ENCODE assay signal across 12 cellular contexts in genomic region chr1:234938114-234938513, GRCh38.
DNase-seq lines count a peak whose midpoint lies in the region; ATAC-seq, FAIRE-seq and TF ChIP-seq lines count a peak whose summit lies in the region.
"Had no signal": no experiment of that assay in that cellular context is flagged by ENCODE, and none has a peak within 500 bp of the region (broad histone marks: within the 10 kb centered on the region; RNA-seq: fewer than 3 reads in every experiment).

No MANE protein-coding gene starts in this region.

- peak overlapping the region in 1 of 2 donors; percentile 35 for H3K4me3 Mint-ChIP-seq in CD14-positive monocyte
- H3K4me3 Mint-ChIP-seq in stimulated activated effector memory CD8-positive, alpha-beta T cell treated with anti-CD3 and anti-CD28 coated beads, Interleukin-12 subunit alpha, Interleukin-12 subunit beta, amount 100 ng/mL, for 72 hours, result no peak overlapping the region
- H3K4me3 Mint-ChIP-seq: CD4-positive, CD25-positive, alpha-beta regulatory T cell had no signal

- intact Hi-C loops in CD14-positive monocyte (cut with micrococcal nuclease), result loop anchor here in 1 of 2 donors (10.0 kb wide), 1 partner anchor 47 kb away; no protein-coding TSS in a partner anchor

- DNase-seq in AML-193 (lab: John Stamatoyannopoulos, UW), result peak; percentile 5 to 19
- no peak for DNase-seq in CD14-positive monocyte (ENCODE audit: low spot score)
- DNase-seq in stimulated activated effector memory CD8-positive, alpha-beta T cell treated with anti-CD3 and anti-CD28 coated beads, Interleukin-12 subunit alpha, Interleukin-12 subunit beta, amount 100 ng/mL, for 72 hours (ENCODE audit: low spot score in 2 of 2), result no peak
- no peak for DNase-seq in activated CD8-positive, alpha-beta memory T cell treated with anti-CD3 and anti-CD28 coated beads for 24 hours
- DNase-seq in NCI-H446 treated with DMSO at 0.1 percent for 48 hours (lab: John Stamatoyannopoulos, UW), result no peak
- DNase-seq: CD4-positive, CD25-positive, alpha-beta regulatory T cell; GM23248 had no signal

- FAIRE-seq in TTC549 (lab: Jason Lieb, UNC), result peak; percentile 66
- FAIRE-seq: A549, H54 had no signal

- no peaks in the 10 kb centered on the region for H3K27me3 Mint-ChIP-seq in CD14-positive monocyte (ENCODE audit: low read depth in 3 of 3)
- H3K27me3 Mint-ChIP-seq: CD4-positive, CD25-positive, alpha-beta regulatory T cell had no signal

- no peaks in the 10 kb centered on the region for H3K36me3 Mint-ChIP-seq in CD14-positive monocyte
- no peaks in the 10 kb centered on the region for H3K36me3 Mint-ChIP-seq in stimulated activated effector memory CD8-positive, alpha-beta T cell treated with anti-CD3 and anti-CD28 coated beads, Interleukin-12 subunit alpha, Interleukin-12 subunit beta, amount 100 ng/mL, for 72 hours
- H3K36me3 Mint-ChIP-seq: CD4-positive, CD25-positive, alpha-beta regulatory T cell had no signal

- H3K4me1 Mint-ChIP-seq in CD14-positive monocyte, result peaks cover 43% of the 10 kb centered on the region
- peaks cover 20% of the 10 kb centered on the region for H3K4me1 Mint-ChIP-seq in stimulated activated effector memory CD8-positive, alpha-beta T cell treated with anti-CD3 and anti-CD28 coated beads, Interleukin-12 subunit alpha, Interleukin-12 subunit beta, amount 100 ng/mL, for 72 hours

- ATAC-seq in stimulated activated effector memory CD8-positive, alpha-beta T cell treated with anti-CD3 and anti-CD28 coated beads, Interleukin-12 subunit alpha, Interleukin-12 subunit beta, amount 100 ng/mL, for 72 hours, result no peak
- no peak for ATAC-seq in SK-N-SH treated with all-trans-retinoic acid at 6 μM for 48 hours
- ATAC-seq: A549, HCT116 had no signal

- H3K27ac Mint-ChIP-seq in CD14-positive monocyte, result peak overlapping the region in 5 of 7 donors; percentile 16 to 73 (median 59)
- H3K27ac Mint-ChIP-seq in stimulated activated effector memory CD8-positive, alpha-beta T cell treated with anti-CD3 and anti-CD28 coated beads, Interleukin-12 subunit alpha, Interleukin-12 subunit beta, amount 100 ng/mL, for 72 hours, result peak overlapping the region; percentile 63
- H3K27ac Mint-ChIP-seq: CD4-positive, CD25-positive, alpha-beta regulatory T cell had no signal

- TF ChIP-seq CTCF in CD14-positive monocyte (IDR thresholded peaks at IDR 0.05), result no peak

- H3K9me3 Mint-ChIP-seq in CD14-positive monocyte, result peaks cover 2 to 11% (median 10%) of the 10 kb centered on the region in 7 donors
- H3K9me3 Mint-ChIP-seq in stimulated activated effector memory CD8-positive, alpha-beta T cell treated with anti-CD3 and anti-CD28 coated beads, Interleukin-12 subunit alpha, Interleukin-12 subunit beta, amount 100 ng/mL, for 72 hours, result no peaks in the 10 kb centered on the region
- H3K9me3 Mint-ChIP-seq: CD4-positive, CD25-positive, alpha-beta regulatory T cell had no signal

TF ChIP-seq in SK-N-SH treated with all-trans-retinoic acid at 6 μM for 48 hours, 23 proteins besides CTCF, POLR2A, EP300 and RAD21:
- TF ChIP-seq PATZ1 (CRISPR knock-in tag; IDR thresholded peaks at IDR 0.05; ENCODE audit: borderline replicate concordance) (no peak), TCF4 (CRISPR knock-in tag; IDR thresholded peaks at IDR 0.05; ENCODE audit: borderline replicate concordance) (no peak), GLIS3 (CRISPR knock-in tag; IDR thresholded peaks at IDR 0.05) (no peak), SNAI2 (CRISPR knock-in tag; IDR thresholded peaks at IDR 0.05) (no peak), BACH2 (CRISPR knock-in tag; IDR thresholded peaks at IDR 0.05; ENCODE audit: borderline replicate concordance) (no peak), PPARA (CRISPR knock-in tag; IDR thresholded peaks at IDR 0.05; ENCODE audit: borderline replicate concordance) (no peak), ZC3H10 (CRISPR knock-in tag; IDR thresholded peaks at IDR 0.05) (no peak), TOX (CRISPR knock-in tag; IDR thresholded peaks at IDR 0.05; ENCODE audit: borderline replicate concordance) (no peak), RARB (CRISPR knock-in tag; IDR thresholded peaks at IDR 0.05) (no peak), ZNF565 (CRISPR knock-in tag; conservative IDR thresholded peaks at IDR 0.05; ENCODE audit: low read depth) (no peak)
- TF ChIP-seq, protein P1, sequence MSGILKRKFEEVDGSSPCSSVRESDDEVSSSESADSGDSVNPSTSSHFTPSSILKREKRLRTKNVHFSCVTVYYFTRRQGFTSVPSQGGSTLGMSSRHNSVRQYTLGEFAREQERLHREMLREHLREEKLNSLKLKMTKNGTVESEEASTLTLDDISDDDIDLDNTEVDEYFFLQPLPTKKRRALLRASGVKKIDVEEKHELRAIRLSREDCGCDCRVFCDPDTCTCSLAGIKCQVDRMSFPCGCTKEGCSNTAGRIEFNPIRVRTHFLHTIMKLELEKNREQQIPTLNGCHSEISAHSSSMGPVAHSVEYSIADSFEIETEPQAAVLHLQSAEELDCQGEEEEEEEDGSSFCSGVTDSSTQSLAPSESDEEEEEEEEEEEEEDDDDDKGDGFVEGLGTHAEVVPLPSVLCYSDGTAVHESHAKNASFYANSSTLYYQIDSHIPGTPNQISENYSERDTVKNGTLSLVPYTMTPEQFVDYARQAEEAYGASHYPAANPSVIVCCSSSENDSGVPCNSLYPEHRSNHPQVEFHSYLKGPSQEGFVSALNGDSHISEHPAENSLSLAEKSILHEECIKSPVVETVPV (CRISPR knock-in tag; IDR thresholded peaks at IDR 0.05), result no peak

Comparison
In these comparisons a context has a peak if more than half of its experiments do, and no peak if none do; other contexts are left out.
1. DNase-seq: peak in AML-193 (2 of 2); none in CD14-positive monocyte (single experiment), stimulated activated effector memory CD8-positive, alpha-beta T cell treated with anti-CD3 and anti-CD28 coated beads, Interleukin-12 subunit alpha, Interleukin-12 subunit beta, amount 100 ng/mL, for 72 hours (0 of 2), activated CD8-positive, alpha-beta memory T cell treated with anti-CD3 and anti-CD28 coated beads for 24 hours (single experiment) and NCI-H446 treated with DMSO at 0.1 percent for 48 hours (single experiment).